8 cellular contexts compared by ENCODE assay signal in the genomic region with DNA sequence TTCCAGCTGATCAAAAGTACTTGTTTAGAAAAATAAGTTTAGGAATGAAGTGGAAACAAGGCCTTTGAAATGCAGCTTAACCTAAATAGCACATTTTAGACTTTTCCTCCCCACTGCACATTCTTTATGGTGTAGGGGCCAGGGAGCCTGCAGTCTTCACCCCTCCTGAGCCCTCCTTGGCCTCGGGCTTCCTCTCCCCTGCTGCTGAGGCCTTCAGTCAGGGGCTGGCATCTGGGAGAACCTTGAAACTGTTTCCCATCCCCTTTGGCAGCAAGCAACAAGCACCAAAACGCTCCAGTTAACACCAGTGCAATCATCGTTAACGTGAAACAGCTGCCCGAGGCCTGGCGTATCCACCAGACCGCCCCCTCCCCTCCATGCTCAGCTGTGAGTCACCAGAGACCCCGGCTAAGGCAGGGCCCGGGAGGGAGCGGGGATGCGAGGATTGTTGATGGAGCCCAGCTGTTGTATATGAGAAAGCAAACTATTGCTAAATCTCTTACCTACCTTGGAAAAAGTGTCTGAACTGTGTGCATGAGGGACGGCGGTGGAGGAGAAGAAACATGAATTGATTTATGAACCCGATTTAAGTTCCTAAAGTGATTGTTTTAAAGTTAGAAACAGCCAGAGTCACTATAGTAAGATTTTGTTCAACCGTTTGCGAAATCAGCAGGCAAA. TPM values are rescaled to one million over a fixed set of nuclear protein-coding genes. Genes with fewer than 3 reads are reported as not detected.
DNase-seq lines count a peak whose midpoint lies in the region; ATAC-seq and TF ChIP-seq lines count a peak whose summit lies in the region.

No MANE protein-coding gene starts in this region.

- H3K9me3 Mint-ChIP-seq in activated naive CD4-positive, alpha-beta T cell treated with anti-CD3 and anti-CD28 coated beads, Interleukin-2, amount 50 U/mL, for 72 hours = no peaks in the 10 kb centered on the region
- peaks cover 6% of the 10 kb centered on the region for H3K9me3 Mint-ChIP-seq in glutamatergic neuron (ENCODE audit: unreplicated experiment)

- peaks cover 27 to 34% of the 10 kb centered on the region in 2 donors for H3K36me3 Mint-ChIP-seq in activated naive CD4-positive, alpha-beta T cell treated with anti-CD3 and anti-CD28 coated beads, Interleukin-2, amount 50 U/mL, for 72 hours
- H3K36me3 Mint-ChIP-seq in glutamatergic neuron (ENCODE audit: unreplicated experiment) = no peaks in the 10 kb centered on the region

- TF ChIP-seq CTCF in glutamatergic neuron (IDR thresholded peaks at IDR 0.05; ENCODE audit: partially characterized antibody, unreplicated experiment) (no peak), GM10248 (IDR thresholded peaks at IDR 0.05; ENCODE audit: control extremely low read depth, extremely low read depth, low read depth, missing control alignments) (no peak)

- POLR2A ChIA-PET in GM10248 (lab: Yijun Ruan, JAX) = interaction anchor here (0.6 to 1.6 kb wide), 2 partner anchors 63 to 203 kb away, joined by 4 read pairs; no protein-coding TSS in a partner anchor

- peaks cover 29% of the 10 kb centered on the region for H3K4me1 Mint-ChIP-seq in glutamatergic neuron (ENCODE audit: low read depth, unreplicated experiment)

- peak overlapping the region; percentile 52; the same call in 1 of the 2 replicates for H3K4me3 ChIP-seq in GM08714 (ENCODE audit: low read length)

- H3K27me3 Mint-ChIP-seq in glutamatergic neuron (ENCODE audit: unreplicated experiment) = peaks cover 6% of the 10 kb centered on the region

- peak overlapping the region; percentile 91 to 99 for H3K27ac Mint-ChIP-seq in activated naive CD4-positive, alpha-beta T cell treated with anti-CD3 and anti-CD28 coated beads, Interleukin-2, amount 50 U/mL, for 72 hours
- H3K27ac Mint-ChIP-seq in glutamatergic neuron (ENCODE audit: unreplicated experiment) = peak overlapping the region; percentile 56

- DNase-seq in NOMO-1 treated with DMSO at 0.1 percent for 48 hours (lab: John Stamatoyannopoulos, UW; ENCODE audit: unreplicated experiment) (peak; percentile 85), glutamatergic neuron (peak; percentile 70), pons (ENCODE audit: low spot score) (peak; percentile 47), 8988T (no peak), NCI-H1048 (lab: John Stamatoyannopoulos, UW) (no peak), GM10248 (ENCODE audit: extremely low spot score) (no peak)
- no peak for DNase-seq in activated naive CD4-positive, alpha-beta T cell treated with anti-CD3 and anti-CD28 coated beads, Interleukin-2, amount 50 U/mL, for 72 hours (ENCODE audit: low spot score in 2 of 2)

- CTCF ChIA-PET in GM10248 (lab: Yijun Ruan, JAX) = interaction anchor here (1.0 to 2.8 kb wide), 8 partner anchors 8 to 264 kb away, joined by 3 to 16 read pairs (median 3); no protein-coding TSS in a partner anchor

- ATAC-seq in activated naive CD4-positive, alpha-beta T cell treated with anti-CD3 and anti-CD28 coated beads, Interleukin-2, amount 50 U/mL, for 72 hours = no peak

- peak overlapping the region; percentile 14 for H3K4me3 Mint-ChIP-seq in glutamatergic neuron (ENCODE audit: unreplicated experiment)

RNA-seq across cellular contexts. Expression of a gene that starts 5.3 kb away (rescaled TPM):
- 10 to 100 TPM; 27.3 to 70.4 TPM for total RNA-seq in activated naive CD4-positive, alpha-beta T cell treated with anti-CD3 and anti-CD28 coated beads, Interleukin-2, amount 50 U/mL, for 72 hours
- total RNA-seq in glutamatergic neuron (ENCODE audit: unreplicated experiment) = 0.88 TPM

Comparison
In these comparisons a context has a peak if more than half of its experiments do, and no peak if none do; other contexts are left out.
1. DNase-seq: peak in NOMO-1 treated with DMSO at 0.1 percent for 48 hours (single experiment), glutamatergic neuron (single experiment) and pons (single experiment); none in activated naive CD4-positive, alpha-beta T cell treated with anti-CD3 and anti-CD28 coated beads, Interleukin-2, amount 50 U/mL, for 72 hours (0 of 2), 8988T (single experiment), NCI-H1048 (single experiment) and GM10248 (single experiment).
2. RNA of a gene that starts 5.3 kb away (total RNA-seq): 27.3 to 70.4 TPM in activated naive CD4-positive, alpha-beta T cell treated with anti-CD3 and anti-CD28 coated beads, Interleukin-2, amount 50 U/mL, for 72 hours; 0.88 TPM in glutamatergic neuron (single experiment); every median in the first group is over 10 times any median in the second.